8 cellular contexts compared by ENCODE assay signal in genomic region chrX:48003758-48004457, GRCh38. TPM values are rescaled to one million over a fixed set of nuclear protein-coding genes. Genes with fewer than 3 reads are reported as not detected.
DNase-seq lines count a peak whose midpoint lies in the region; ATAC-seq, FAIRE-seq and TF ChIP-seq lines count a peak whose summit lies in the region.

Gene ZNF182, minus strand, starts transcription at chrX:48003989. Its CDS starts 1,380 bp downstream, at chrX:48002609.

- CTCF ChIA-PET in endothelial cell of umbilical vein (lab: Charles Lee): no interaction called here

- H3K27me3 ChIP-seq in OCI-LY1 (ENCODE audit: insufficient read depth, low read length): no peaks in the 10 kb centered on the region
- H3K27me3 ChIP-seq in endothelial cell of umbilical vein (ENCODE audit: control insufficient read depth in 2 of 2, insufficient read depth in 2 of 2, low read length in 2 of 2): no peaks in the 10 kb centered on the region

- POLR2A ChIA-PET in endothelial cell of umbilical vein (lab: Charles Lee): no interaction called here

- TF ChIP-seq CTCF in OCI-LY1 (IDR thresholded peaks at IDR 0.05; ENCODE audit: low read length) (no peak), endothelial cell of umbilical vein (IDR thresholded peaks at IDR 0.05; ENCODE audit: extremely low read depth in 1 of 2, insufficient read depth in 1 of 2, low read depth in 1 of 2, low read length in 2 of 2) (no peak)

- no peaks in the 10 kb centered on the region for H3K9me1 ChIP-seq in endothelial cell of umbilical vein (replicated peaks; ENCODE audit: control insufficient read depth, extremely low read depth, insufficient read depth, low read length)

- intact Hi-C loops in endothelial cell of umbilical vein (cut with micrococcal nuclease): no loop called here

- DNase-seq in D341Med (ENCODE audit: low spot score) (peak; percentile 96), HuH-7 (ENCODE audit: low spot score) (peak; percentile 75), activated T-cell treated with anti-CD3 and anti-CD28 coated beads for 1 hour (ENCODE audit: low read depth) (peak; percentile 89), endothelial cell of umbilical vein (ENCODE audit: low read depth, low spot score) (peak; percentile 90), middle frontal gyrus (ENCODE audit: extremely low spot score, low spot score) (peak; percentile 80)
- DNase-seq in stimulated activated CD8-positive, alpha-beta memory T cell treated with anti-CD3 and anti-CD28 coated beads, Interleukin-15, amount 100 ng/mL, for 48 hours (ENCODE audit: low read depth in 2 of 2): peak; percentile 82 to 85

- H4K20me1 ChIP-seq in OCI-LY1 (ENCODE audit: insufficient read depth, low read length) (no peaks in the 10 kb centered on the region), endothelial cell of umbilical vein (replicated peaks; ENCODE audit: control insufficient read depth, extremely low read depth, insufficient read depth, low read length) (no peaks in the 10 kb centered on the region)

- H3K27ac ChIP-seq in OCI-LY1 (ENCODE audit: low read depth, low read length, poor library complexity, severe bottlenecking) (peak within 1 kb of the TSS; percentile 70), endothelial cell of umbilical vein (ENCODE audit: insufficient read depth, low read depth, low read length) (peak within 1 kb of the TSS; percentile 43)

- H3K79me2 ChIP-seq in OCI-LY1 (ENCODE audit: insufficient read depth, low read length) (0 out of 2 replicates have a peak, but pooled peaks cover 7% of the 10 kb centered on the region), endothelial cell of umbilical vein (ENCODE audit: control insufficient read depth, insufficient read depth, low read length) (no peaks in the 10 kb centered on the region)

- peak within 1 kb of the TSS; percentile 79 for H3K4me3 ChIP-seq in OCI-LY1 (ENCODE audit: low read depth, low read length, poor library complexity, severe bottlenecking)
- peak within 1 kb of the TSS; percentile 41 to 85 (median 76) for H3K4me3 ChIP-seq in endothelial cell of umbilical vein (replicated peaks in 1 of 3; ENCODE audit: insufficient read depth in 1 of 3, low read depth in 1 of 3, low read length in 3 of 3)

- H3K4me2 ChIP-seq in OCI-LY1 (ENCODE audit: low read length) (peak within 1 kb of the TSS; percentile 70), endothelial cell of umbilical vein (ENCODE audit: insufficient read depth, low read length) (peak within 1 kb of the TSS; percentile 57)

- H3K9me2 ChIP-seq in OCI-LY1 (ENCODE audit: low read depth, low read length): no peaks in the 10 kb centered on the region

- peak; percentile 92 for ATAC-seq in GM21447 (IDR thresholded peaks at IDR 0.05; ENCODE audit: unreplicated experiment)

- peaks cover 30% of the 10 kb centered on the region for H3K36me3 ChIP-seq in OCI-LY1 (ENCODE audit: insufficient read depth, low read length)
- H3K36me3 ChIP-seq in endothelial cell of umbilical vein (ENCODE audit: control insufficient read depth in 2 of 2, extremely low read depth in 1 of 2, insufficient read depth in 2 of 2, low read length in 2 of 2): no peaks in the 10 kb centered on the region

- no TSS peak for BruUV-seq in endothelial cell of umbilical vein (replicated peaks; lab: Mats Ljungman, UMichigan)

- no peaks in the 10 kb centered on the region for H3F3A ChIP-seq in OCI-LY1 (ENCODE audit: insufficient read depth, low read length)

- TF ChIP-seq POLR2A in endothelial cell of umbilical vein (IDR thresholded peaks at IDR 0.05; ENCODE audit: low read depth, low read length): no peak

- H3K9ac ChIP-seq in OCI-LY1 (ENCODE audit: low read length) (peak within 1 kb of the TSS; percentile 82), endothelial cell of umbilical vein (replicated peaks; ENCODE audit: extremely low read depth, insufficient read depth, low read length) (peak within 1 kb of the TSS; percentile 70)

- H2AFZ ChIP-seq in OCI-LY1 (ENCODE audit: low read length) (no peak within 1 kb of the TSS), endothelial cell of umbilical vein (ENCODE audit: low read depth, low read length) (peak within 1 kb of the TSS; percentile 88)

- H3K9me3 ChIP-seq in OCI-LY1 (ENCODE audit: low read length) (no peaks in the 10 kb centered on the region), endothelial cell of umbilical vein (replicated peaks; ENCODE audit: control insufficient read depth, insufficient read depth, low read length) (no peaks in the 10 kb centered on the region)

- peaks cover 12% of the 10 kb centered on the region for H3K4me1 ChIP-seq in OCI-LY1 (ENCODE audit: insufficient read depth, low read length, severe bottlenecking)
- peaks cover 2% of the 10 kb centered on the region for H3K4me1 ChIP-seq in endothelial cell of umbilical vein (ENCODE audit: control insufficient read depth, extremely low read depth, insufficient read depth, low read length)

- dilution Hi-C loops in endothelial cell of umbilical vein (cut with MboI; ENCODE audit: extremely low pct_ligation_motif_present, low sequenced_read_pairs): no loop called here

- peak; percentile 99 for FAIRE-seq in endothelial cell of umbilical vein (lab: Jason Lieb, UNC)

TF ChIP-seq in endothelial cell of umbilical vein, 7 proteins besides CTCF, POLR2A, EP300 and RAD21:
- TF ChIP-seq MYC (IDR thresholded peaks at IDR 0.05; ENCODE audit: low read depth, low read length) (no peak), EZH2 (IDR thresholded peaks at IDR 0.05; ENCODE audit: borderline replicate concordance, low read depth, low read length, severe bottlenecking) (no peak), JUN (IDR thresholded peaks at IDR 0.05; ENCODE audit: borderline replicate concordance, insufficient read depth, insufficient read length, low read depth) (peak; percentile 19), FOS (IDR thresholded peaks at IDR 0.05; ENCODE audit: borderline replicate concordance, insufficient read depth, low read length) (no peak)

RNA-seq across cellular contexts. Expression of gene ZNF182, which starts in this region (rescaled TPM):
- 3.6 and 3.9 TPM in 2 replicates for total RNA-seq in endothelial cell of umbilical vein
- polyA plus RNA-seq in endothelial cell of umbilical vein: 0.62 and 0.90 TPM in 2 replicates
- polyA plus RNA-seq in endothelial cell of umbilical vein (2011; cell fraction: cytosol; rRNA removed): 1.5 TPM in 2 replicates
- 5.5 and 5.8 TPM in 2 replicates for polyA plus RNA-seq in endothelial cell of umbilical vein (2011; cell fraction: nucleus; rRNA removed)
- polyA plus RNA-seq in endothelial cell of umbilical vein (2012): 2.1 and 2.4 TPM in 2 replicates
- polyA minus RNA-seq in endothelial cell of umbilical vein: 1.0 and 1.3 TPM in 2 replicates
- 4.2 TPM for polyA minus RNA-seq in endothelial cell of umbilical vein (2011; cell fraction: cytosol; rRNA and poly(A)+ RNA removed)
- 1.3 and 1.6 TPM in 2 replicates for polyA minus RNA-seq in endothelial cell of umbilical vein (2011; cell fraction: nucleus; rRNA and poly(A)+ RNA removed)

Comparison
In these comparisons a context has a peak if more than half of its experiments do, and no peak if none do; other contexts are left out.
1. Peak in every context shown above with its lines: DNase-seq, ATAC-seq, H3K4me3 ChIP-seq and H3K27ac ChIP-seq.